31 cellular contexts compared by ENCODE assay signal in the genomic region with DNA sequence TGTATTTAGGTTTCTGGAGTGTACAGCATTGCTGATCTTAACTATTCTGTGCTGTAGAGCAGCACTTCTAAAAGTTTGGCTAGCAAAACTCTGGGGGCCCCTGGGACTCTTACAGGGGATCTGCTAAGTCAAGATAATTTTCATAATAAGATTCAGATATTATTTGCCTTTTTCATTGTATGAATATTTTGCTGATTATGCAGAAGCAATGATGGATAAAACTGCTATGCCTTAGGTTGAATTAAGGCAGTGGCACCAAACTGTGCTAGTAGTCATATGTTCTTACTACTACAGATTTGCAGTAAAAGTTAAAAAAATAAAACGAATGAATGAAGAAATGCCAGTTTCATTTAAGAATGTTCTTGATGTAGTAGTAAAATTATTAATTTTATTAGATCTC.
"Had no signal": no experiment of that assay in that cellular context is flagged by ENCODE, and none has a peak within 500 bp of the region (broad histone marks: within the 10 kb centered on the region; RNA-seq: fewer than 3 reads in every experiment).

No MANE protein-coding gene starts in this region.

- DNase-seq: natural killer cell; occipital lobe; ovary; posterior cingulate gyrus; psoas muscle; right cardiac atrium; spleen; stimulated activated CD4-positive, alpha-beta T cell treated with anti-CD3 and anti-CD28 coated beads, Interleukin-12 subunit alpha, Interleukin-12 subunit beta, amount 100 ng/mL, for 4 hours; stimulated activated CD4-positive, alpha-beta T cell treated with anti-CD3 and anti-CD28 coated beads, Interleukin-1b, Interleukin-23, amount 100 ng/mL, for 48 hours; stimulated activated CD4-positive, alpha-beta T cell treated with anti-CD3 and anti-CD28 coated beads, Interleukin-4, amount 100 ng/mL, for 1 hour; stimulated activated CD4-positive, alpha-beta T cell treated with anti-CD3 and anti-CD28 coated beads, Interleukin-4, amount 100 ng/mL, for 4 hours; stimulated activated CD8-positive, alpha-beta memory T cell treated with anti-CD3 and anti-CD28 coated beads, Interleukin-4, amount 100 ng/mL, for 48 hours; stimulated activated naive CD4-positive, alpha-beta T cell; stimulated activated naive CD8-positive, alpha-beta T cell treated with anti-CD3 and anti-CD28 coated beads, Interleukin-15, amount 100 ng/mL, for 72 hours; stimulated activated naive CD8-positive, alpha-beta T cell treated with anti-CD3 and anti-CD28 coated beads, Interleukin-15, Interleukin-2, amounts not matched to agents 100 U/mL and 50 U/mL, for 24 hours; substantia nigra; testis; tibial artery; transverse colon; upper lobe of right lung; uterus had no signal

- H3K4me3 ChIP-seq: neural progenitor cell, ovary, psoas muscle, skin epidermis, smooth muscle cell, spleen, suprapubic skin, testis, tibial artery, transverse colon, upper lobe of right lung, uterus had no signal

- H3K27me3 ChIP-seq: neural progenitor cell, ovary, spleen, suprapubic skin, testis, tibial artery, transverse colon, upper lobe of right lung, uterus had no signal

- H3K9ac ChIP-seq: neural progenitor cell, parathyroid adenoma had no signal

- H3K4me2 ChIP-seq: neural progenitor cell, smooth muscle cell had no signal

- H3K36me3 Mint-ChIP-seq: neural progenitor cell; stimulated activated memory B cell treated with anti-CD40 and anti-IgM and Interleukin-4, amounts not matched to agents 10 μg/mL and 1 μg/mL and 100 μg/mL, for 72 hours; type B pancreatic cell had no signal

- ATAC-seq: natural killer cell; psoas muscle; right cardiac atrium; sciatic nerve; stimulated activated memory B cell treated with anti-CD40 and anti-IgM and Interleukin-4, amounts not matched to agents 10 μg/mL and 1 μg/mL and 100 μg/mL, for 72 hours; stimulated activated naive CD8-positive, alpha-beta T cell treated with anti-CD3 and anti-CD28 coated beads, Interleukin-15, amount 100 ng/mL, for 72 hours; stimulated activated naive CD8-positive, alpha-beta T cell treated with anti-CD3 and anti-CD28 coated beads, Interleukin-15, Interleukin-2, amounts not matched to agents 100 U/mL and 50 U/mL, for 24 hours; upper lobe of right lung had no signal

- H3K4me1 Mint-ChIP-seq: natural killer cell; nephron; stimulated activated memory B cell treated with anti-CD40 and anti-IgM and Interleukin-4, amounts not matched to agents 10 μg/mL and 1 μg/mL and 100 μg/mL, for 72 hours; stimulated activated naive CD8-positive, alpha-beta T cell treated with anti-CD3 and anti-CD28 coated beads, Interleukin-15, amount 100 ng/mL, for 72 hours had no signal

- H3K27me3 Mint-ChIP-seq: progenitor cell of endocrine pancreas; stimulated activated memory B cell treated with anti-CD40 and anti-IgM and Interleukin-4, amounts not matched to agents 10 μg/mL and 1 μg/mL and 100 μg/mL, for 72 hours; stimulated activated naive CD8-positive, alpha-beta T cell treated with anti-CD3 and anti-CD28 coated beads, Interleukin-15, amount 100 ng/mL, for 72 hours had no signal

- H3K4me1 ChIP-seq: parathyroid adenoma, psoas muscle, spleen, suprapubic skin, testis, tibial artery, transverse colon, upper lobe of right lung, uterus had no signal

- H3K9me3 ChIP-seq: ovary, psoas muscle, suprapubic skin, testis, tibial artery, transverse colon, upper lobe of right lung, uterus had no signal

- H3K36me3 ChIP-seq: neural progenitor cell, ovary, spleen, suprapubic skin, tibial artery, transverse colon, upper lobe of right lung, uterus had no signal

- H2AFZ ChIP-seq: neural progenitor cell, parathyroid adenoma had no signal

- H3K4me3 Mint-ChIP-seq: natural killer cell; nephron; neural progenitor cell; stimulated activated memory B cell treated with anti-CD40 and anti-IgM and Interleukin-4, amounts not matched to agents 10 μg/mL and 1 μg/mL and 100 μg/mL, for 72 hours; stimulated activated naive CD8-positive, alpha-beta T cell treated with anti-CD3 and anti-CD28 coated beads, Interleukin-15, amount 100 ng/mL, for 72 hours; type B pancreatic cell had no signal

- H3K27ac ChIP-seq: neural progenitor cell, ovary, parathyroid adenoma, psoas muscle, skin epidermis, spleen, suprapubic skin, testis, tibial artery, transverse colon, upper lobe of right lung, uterus had no signal

- H3K27ac Mint-ChIP-seq: natural killer cell; nephron; neural progenitor cell; progenitor cell of endocrine pancreas; stimulated activated memory B cell treated with anti-CD40 and anti-IgM and Interleukin-4, amounts not matched to agents 10 μg/mL and 1 μg/mL and 100 μg/mL, for 72 hours; stimulated activated naive CD8-positive, alpha-beta T cell treated with anti-CD3 and anti-CD28 coated beads, Interleukin-15, amount 100 ng/mL, for 72 hours; type B pancreatic cell had no signal

- H3K79me2 ChIP-seq: parathyroid adenoma had no signal
